In genomic region chr1:180096584-180097318, GRCh38 we compare ENCODE assay signal across 2 cellular contexts.
TF ChIP-seq lines count a peak whose summit lies in the region.

No MANE protein-coding gene starts in this region.

TF ChIP-seq in IMR-90, 13 proteins besides CTCF, POLR2A, EP300 and RAD21:
- TF ChIP-seq NFE2L2 (IDR thresholded peaks at IDR 0.05; ENCODE audit: low read depth, low read length) = no peak
- TF ChIP-seq MAFK (IDR thresholded peaks at IDR 0.05; ENCODE audit: low read depth, low read length) = no peak
- no peak for TF ChIP-seq CEBPB (IDR thresholded peaks at IDR 0.05; ENCODE audit: low read depth, low read length)
- no peak for TF ChIP-seq MXI1 (IDR thresholded peaks at IDR 0.05; ENCODE audit: borderline replicate concordance, low read depth, low read length)
- TF ChIP-seq CHD1 (IDR thresholded peaks at IDR 0.05; ENCODE audit: low read depth, low read length) = no peak
- TF ChIP-seq RCOR1 (IDR thresholded peaks at IDR 0.05; ENCODE audit: insufficient replicate concordance, low read length) = no peak
- no peak for TF ChIP-seq RFX5 (IDR thresholded peaks at IDR 0.05; ENCODE audit: low read depth, low read length)
- no peak for TF ChIP-seq MAZ (IDR thresholded peaks at IDR 0.05; ENCODE audit: borderline replicate concordance, low read depth, low read length)
- TF ChIP-seq SMC3 (IDR thresholded peaks at IDR 0.05; ENCODE audit: low read depth, low read length) = no peak
- no peak for TF ChIP-seq USF2 (IDR thresholded peaks at IDR 0.05; ENCODE audit: low read depth, low read length)
TF ChIP-seq in IMR-90: peak in this region for 0.

TF ChIP-seq in K562, 482 proteins besides CTCF, POLR2A, EP300 and RAD21:
- TF ChIP-seq ZBTB40 (IDR thresholded peaks at IDR 0.05) (peak; percentile 85), ZBTB40 (CRISPR knock-in tag; IDR thresholded peaks at IDR 0.05) (peak; percentile 75), BDP1 (IDR thresholded peaks at IDR 0.05; ENCODE audit: insufficient read depth, insufficient read length) (no peak)
TF ChIP-seq in K562: peak in this region for 1.
